ENCODE assay signal across 10 cellular contexts in the genomic region with DNA sequence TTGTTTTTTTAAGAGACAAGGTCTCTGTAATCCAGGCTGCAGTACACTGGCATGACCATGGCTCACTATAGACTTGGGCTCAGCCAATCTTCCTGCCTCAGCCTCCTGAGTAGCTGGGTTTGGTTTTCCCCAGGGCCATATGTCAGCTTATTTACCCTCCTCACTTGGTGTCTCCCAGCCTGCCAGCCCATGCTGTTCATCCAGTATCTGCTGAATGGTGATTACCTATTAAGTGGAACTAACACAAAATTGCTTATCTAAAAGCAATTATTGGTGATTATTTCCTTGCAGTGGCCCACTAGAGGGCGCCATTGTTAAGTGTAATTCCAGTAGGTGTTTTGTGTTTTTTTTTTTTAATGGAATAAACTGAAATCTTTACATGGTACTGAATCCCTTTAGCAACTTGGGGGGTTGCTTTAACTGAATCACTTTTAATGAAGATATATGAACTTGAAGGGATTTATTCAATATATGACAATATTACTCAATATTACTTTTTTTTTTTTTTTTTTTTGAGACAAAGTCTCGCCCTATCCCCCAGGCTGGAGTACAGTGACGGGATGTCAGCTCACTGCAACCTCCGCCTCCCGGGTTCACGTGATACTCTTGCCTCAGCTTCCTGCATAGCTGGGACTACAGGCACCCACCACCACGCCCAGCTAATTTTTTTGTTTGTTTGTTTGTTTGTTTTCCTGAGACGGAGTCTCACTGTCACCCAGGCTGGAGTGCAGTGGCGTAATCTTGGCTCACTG. TPM values are rescaled to one million over a fixed set of nuclear protein-coding genes. Genes with fewer than 3 reads are reported as not detected.
DNase-seq lines count a peak whose midpoint lies in the region; ATAC-seq, FAIRE-seq and TF ChIP-seq lines count a peak whose summit lies in the region.
"Had no signal": no experiment of that assay in that cellular context is flagged by ENCODE, and none has a peak within 500 bp of the region (broad histone marks: within the 10 kb centered on the region; RNA-seq: fewer than 3 reads in every experiment).

No MANE protein-coding gene starts in this region.

- 0 out of 2 replicates have a peak, but pooled peaks cover 3% of the 10 kb centered on the region for H3K4me1 ChIP-seq in Caco-2
- H3K4me1 ChIP-seq in heart right ventricle = peaks cover 0 to 8% (median 4%) of the 10 kb centered on the region in 9 donors
- no peaks in the 10 kb centered on the region for H3K4me1 ChIP-seq in small intestine (ENCODE audit: control insufficient read depth in 2 of 2, insufficient read depth in 1 of 2, low read depth in 1 of 2, low read length in 1 of 2)

- no peak overlapping the region for H3K4me3 Mint-ChIP-seq in Caco-2 (ENCODE audit: unreplicated experiment)
- no peak overlapping the region for H3K4me3 Mint-ChIP-seq in activated naive CD4-positive, alpha-beta T cell treated with anti-CD3 and anti-CD28 coated beads for 36 hours

- H3K36me3 ChIP-seq in Caco-2 (ENCODE audit: control insufficient read depth, insufficient read depth, low read length) (peaks cover 3% of the 10 kb centered on the region; the same call in 1 of the 2 replicates), SK-N-MC (ENCODE audit: insufficient read depth, low read length) (peaks cover 27% of the 10 kb centered on the region), heart right ventricle (peaks cover 0 to 40% (median 25%) of the 10 kb centered on the region in 9 donors), small intestine (ENCODE audit: control insufficient read depth in 2 of 2, insufficient read depth in 2 of 2, low read length in 2 of 2) (peaks cover 4 to 9% of the 10 kb centered on the region in 2 donors)

- intact Hi-C loops in Caco-2 (cut with micrococcal nuclease; ENCODE audit: unreplicated experiment) (loop anchor here (1.0 to 10.0 kb wide), 2 partner anchors 159 to 337 kb away; no protein-coding TSS in a partner anchor), heart right ventricle (cut with DNase I) (loop anchor here (1.0 to 10.0 kb wide), 9 partner anchors 60 to 337 kb away; no protein-coding TSS in a partner anchor), posterior vena cava (cut with DNase I) (loop anchor here in 1 of 2 donors (5.0 to 10.0 kb wide), 2 partner anchors 235 to 337 kb away; no protein-coding TSS in a partner anchor)
- intact Hi-C loops in activated naive CD4-positive, alpha-beta T cell treated with anti-CD3 and anti-CD28 coated beads for 36 hours (cut with micrococcal nuclease) = loop anchor here (1.0 to 5.0 kb wide), 4 partner anchors 65 to 340 kb away; no protein-coding TSS in a partner anchor

- no peaks in the 10 kb centered on the region for H3K4me1 Mint-ChIP-seq in Caco-2 (ENCODE audit: low read depth, unreplicated experiment)
- H3K4me1 Mint-ChIP-seq in activated naive CD4-positive, alpha-beta T cell treated with anti-CD3 and anti-CD28 coated beads for 36 hours (ENCODE audit: low read depth) = peaks cover 5% of the 10 kb centered on the region

- POLR2A ChIA-PET in Caco-2 (lab: Charles Lee) = no interaction called here

- peak; percentile 69 for TF ChIP-seq CTCF in Caco-2 (IDR thresholded peaks at IDR 0.05; ENCODE audit: insufficient read depth in 1 of 2, low read depth in 1 of 2, low read length in 1 of 2, severe bottlenecking in 1 of 2, unreplicated experiment in 1 of 2)
- peak; percentile 66 to 90 (median 79) for TF ChIP-seq CTCF in heart right ventricle (IDR thresholded peaks at IDR 0.05)

- no peaks in the 10 kb centered on the region for H3K27me3 Mint-ChIP-seq in Caco-2 (ENCODE audit: insufficient read depth, unreplicated experiment)
- no peaks in the 10 kb centered on the region for H3K27me3 Mint-ChIP-seq in activated naive CD4-positive, alpha-beta T cell treated with anti-CD3 and anti-CD28 coated beads for 36 hours (ENCODE audit: low read depth)
- H3K27me3 Mint-ChIP-seq: IgD-negative memory B cell had no signal

- H3K4me3 ChIP-seq in Caco-2 (ENCODE audit: low read depth, low read length) (no peak overlapping the region), SK-N-MC (no peak overlapping the region), heart right ventricle (no peak overlapping the region), small intestine (ENCODE audit: low read depth in 1 of 2, low read length in 2 of 2) (no peak overlapping the region)

- no peaks in the 10 kb centered on the region for H3K9me3 ChIP-seq in Caco-2
- no peaks in the 10 kb centered on the region for H3K9me3 ChIP-seq in SK-N-MC (ENCODE audit: low read depth, low read length)
- H3K9me3 ChIP-seq in heart right ventricle = no peaks in the 10 kb centered on the region
- H3K9me3 ChIP-seq in small intestine (ENCODE audit: control insufficient read depth, low read depth) = no peaks in the 10 kb centered on the region

- H3K27ac Mint-ChIP-seq in Caco-2 (ENCODE audit: unreplicated experiment) = no peak overlapping the region
- H3K27ac Mint-ChIP-seq in activated naive CD4-positive, alpha-beta T cell treated with anti-CD3 and anti-CD28 coated beads for 36 hours = peak overlapping the region; percentile 65

- WGBS in heart right ventricle, 2 donors = 43 to 59% methylated on average over 9 of the region's 9 CpGs
- WGBS in small intestine, 3 donors = 36 to 45% (median 38%) methylated on average over 9 of the region's 9 CpGs

- H3K27ac ChIP-seq in SK-N-MC (peak overlapping the region; percentile 49), heart right ventricle (no peak overlapping the region), small intestine (ENCODE audit: low read depth in 1 of 2, low read length in 1 of 2) (no peak overlapping the region)

- FAIRE-seq in small intestine (lab: Jason Lieb, UNC) = no peak

- no TSS peak for BruUV-seq in Caco-2 (replicated peaks; lab: Mats Ljungman, UMichigan)

- DNase-seq in Caco-2 (peak; percentile 69 to 70), LHCN-M2 (ENCODE audit: low read depth) (peak; percentile 58), SK-N-MC (ENCODE audit: low read depth, low spot score) (no peak), heart right ventricle (peak in 1 of 2 donors; percentile 74), small intestine (peak; percentile 72), posterior vena cava (ENCODE audit: low spot score) (no peak)
- peak; percentile 82 for DNase-seq in activated naive CD4-positive, alpha-beta T cell treated with anti-CD3 and anti-CD28 coated beads for 36 hours

- CTCF ChIA-PET in Caco-2 (lab: Charles Lee) = interaction anchor here (0.7 to 1.0 kb wide), 3 partner anchors 24 to 157 kb away, joined by 4 to 6 read pairs (median 4); no protein-coding TSS in a partner anchor
- CTCF ChIA-PET in activated naive CD4-positive, alpha-beta T cell treated with anti-CD3 and anti-CD28 coated beads for 36 hours (lab: Charles Lee) = interaction anchor here (0.6 to 4.0 kb wide), 18 partner anchors 8 to 187 kb away, joined by 3 to 13 read pairs (median 6); a partner anchor contains a TSS

- no peak overlapping the region for H3K9ac ChIP-seq in SK-N-MC (ENCODE audit: insufficient read length)

- H3K9me3 Mint-ChIP-seq in Caco-2 (ENCODE audit: unreplicated experiment) = no peaks in the 10 kb centered on the region
- H3K9me3 Mint-ChIP-seq in activated naive CD4-positive, alpha-beta T cell treated with anti-CD3 and anti-CD28 coated beads for 36 hours = no peaks in the 10 kb centered on the region
- H3K9me3 Mint-ChIP-seq: IgD-negative memory B cell had no signal

- H3K36me3 Mint-ChIP-seq in Caco-2 (ENCODE audit: insufficient read depth, unreplicated experiment) = peaks cover 60% of the 10 kb centered on the region
- H3K36me3 Mint-ChIP-seq in activated naive CD4-positive, alpha-beta T cell treated with anti-CD3 and anti-CD28 coated beads for 36 hours (ENCODE audit: low read depth) = peaks cover 20% of the 10 kb centered on the region

- H3K27me3 ChIP-seq in Caco-2 (replicated peaks; ENCODE audit: control insufficient read depth, insufficient read depth, low read length) = no peaks in the 10 kb centered on the region
- H3K27me3 ChIP-seq in heart right ventricle = no peaks in the 10 kb centered on the region
- no peaks in the 10 kb centered on the region for H3K27me3 ChIP-seq in small intestine (ENCODE audit: control insufficient read depth in 2 of 2, insufficient read depth in 2 of 2, low read length in 2 of 2)

- ATAC-seq in heart right ventricle = peak in 4 of 8 donors; percentile 18 to 41 (median 28)
- ATAC-seq in GM18909 (IDR thresholded peaks at IDR 0.05; ENCODE audit: poor library complexity, unreplicated experiment) = no peak

RNA-seq across cellular contexts. Expression of a gene that starts 13.8 kb away (rescaled TPM):
- 59.1 and 68.4 TPM in 2 replicates for total RNA-seq in Caco-2 (2022)
- 39.3 and 44.0 TPM in 2 replicates for total RNA-seq in LHCN-M2 (2014; rRNA removed)
- 19.5 TPM for polyA plus RNA-seq in LHCN-M2 (2012)
- 10 to 100 TPM; 70.1 to 72.6 TPM for total RNA-seq in activated naive CD4-positive, alpha-beta T cell treated with anti-CD3 and anti-CD28 coated beads for 36 hours
- 10 to 100 TPM; 11.9 to 17.7 (median 13.1) TPM for total RNA-seq in heart right ventricle
- 10 to 100 TPM; 10.8 to 15.0 TPM for polyA plus RNA-seq in heart right ventricle
- polyA plus RNA-seq in small intestine = 10 to 100 TPM in 2 of 3 donors, 1 to 10 TPM in 1; 6.0 to 18.8 (median 11.1) TPM
- total RNA-seq in posterior vena cava = 10 to 100 TPM; 16.3 to 18.6 TPM

RNA-seq across cellular contexts. Expression of a gene that starts 43.0 kb away (rescaled TPM):
- total RNA-seq in Caco-2 (2022) (0.32 and 0.34 TPM in 2 replicates), LHCN-M2 (2014; rRNA removed) (not detected in 2 replicates), heart right ventricle (not detected), posterior vena cava (not detected)
- not detected for polyA plus RNA-seq in LHCN-M2 (2012)
- total RNA-seq in activated naive CD4-positive, alpha-beta T cell treated with anti-CD3 and anti-CD28 coated beads for 36 hours = not detected
- polyA plus RNA-seq in heart right ventricle (under 1 TPM in 1 of 2 donors, not detected in 1; 0.01 TPM), small intestine (under 1 TPM in 2 of 3 donors, not detected in 1; 0.09 to 0.22 TPM)
- total RNA-seq: temporal lobe had no signal
- polyA plus RNA-seq: IgD-negative memory B cell had no signal

Comparison
In these comparisons a context has a peak if more than half of its experiments do, and no peak if none do; other contexts are left out.
1. DNase-seq: peak in Caco-2 (2 of 2), LHCN-M2 (single experiment), activated naive CD4-positive, alpha-beta T cell treated with anti-CD3 and anti-CD28 coated beads for 36 hours (single experiment) and small intestine (single experiment); none in SK-N-MC (single experiment) and posterior vena cava (single experiment).